Comparison of ENCODE assay signal across 1 cellular context in the genomic region with DNA sequence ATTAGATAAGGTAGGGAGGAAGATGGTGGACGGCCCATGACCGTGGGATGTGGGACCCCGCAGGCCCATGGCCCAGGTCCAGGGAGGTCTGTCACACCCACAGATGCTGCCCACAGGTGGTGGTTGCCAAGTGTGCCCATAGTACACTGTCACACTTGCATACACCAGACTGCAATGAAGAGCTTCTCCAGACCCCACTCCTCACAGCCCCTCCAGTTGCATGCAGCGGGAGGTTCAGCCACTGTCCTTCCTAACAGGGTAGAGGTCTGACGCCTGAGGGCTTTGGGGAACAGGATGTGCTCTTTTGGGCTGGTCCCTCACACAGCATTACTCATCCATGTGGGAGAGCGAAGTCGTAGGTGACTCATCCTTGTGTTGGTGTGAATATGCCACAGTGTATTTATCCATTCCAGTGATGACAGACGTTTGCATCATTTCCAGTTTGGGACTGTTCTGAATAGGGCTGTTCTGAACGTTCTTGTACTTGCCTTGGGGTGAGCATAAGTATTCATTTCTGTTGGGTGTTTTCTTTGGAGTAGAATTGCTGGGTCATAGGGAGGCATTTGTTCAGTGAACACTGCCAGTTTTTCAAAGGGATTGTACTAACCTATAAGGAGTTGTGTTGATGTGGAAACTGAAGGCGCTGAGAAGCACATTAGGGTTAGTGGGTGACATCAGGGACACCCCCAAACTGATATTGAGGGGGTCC.
TF ChIP-seq lines count a peak whose summit lies in the region.

No MANE protein-coding gene starts in this region.

TF ChIP-seq in SK-N-SH, 30 proteins besides CTCF, POLR2A, EP300 and RAD21 (continued from another document):
- TF ChIP-seq RXRA (IDR thresholded peaks at IDR 0.05; ENCODE audit: borderline replicate concordance, low read depth) (peak; percentile 68; the same call in 1 of the 2 replicates), NFIC (IDR thresholded peaks at IDR 0.05; ENCODE audit: borderline replicate concordance) (peak; percentile 87), POLR2AphosphoS5 (IDR thresholded peaks at IDR 0.05; ENCODE audit: low read depth, low read length) (peak; percentile 78; the same call in 1 of the 2 replicates), MEF2A (IDR thresholded peaks at IDR 0.05; ENCODE audit: borderline replicate concordance, low read depth) (peak; percentile 31; the same call in 1 of the 2 replicates), FOSL2 (IDR thresholded peaks at IDR 0.05; ENCODE audit: borderline replicate concordance, low read depth) (peak; percentile 99), TCF12 (IDR thresholded peaks at IDR 0.05) (peak; percentile 87), MAX (IDR thresholded peaks at IDR 0.05; ENCODE audit: low read depth) (peak; percentile 58; the same call in 1 of the 2 replicates), RCOR1 (IDR thresholded peaks at IDR 0.05; ENCODE audit: low read length) (no peak), YY1 (IDR thresholded peaks at IDR 0.05; ENCODE audit: low read depth) (0 out of 2 replicates have a peak, but pooled peaks have one; percentile 17)
- TF ChIP-seq, protein P1, sequence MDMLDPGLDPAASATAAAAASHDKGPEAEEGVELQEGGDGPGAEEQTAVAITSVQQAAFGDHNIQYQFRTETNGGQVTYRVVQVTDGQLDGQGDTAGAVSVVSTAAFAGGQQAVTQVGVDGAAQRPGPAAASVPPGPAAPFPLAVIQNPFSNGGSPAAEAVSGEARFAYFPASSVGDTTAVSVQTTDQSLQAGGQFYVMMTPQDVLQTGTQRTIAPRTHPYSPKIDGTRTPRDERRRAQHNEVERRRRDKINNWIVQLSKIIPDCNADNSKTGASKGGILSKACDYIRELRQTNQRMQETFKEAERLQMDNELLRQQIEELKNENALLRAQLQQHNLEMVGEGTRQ (IDR thresholded peaks at IDR 0.05; ENCODE audit: borderline replicate concordance, low read depth, low read length): no peak
